In genomic region chr6:4664117-4664626, GRCh38 we compare ENCODE assay signal across 13 cellular contexts.
DNase-seq lines count a peak whose midpoint lies in the region; ATAC-seq and TF ChIP-seq lines count a peak whose summit lies in the region.
"Had no signal": no experiment of that assay in that cellular context is flagged by ENCODE, and none has a peak within 500 bp of the region (broad histone marks: within the 10 kb centered on the region; RNA-seq: fewer than 3 reads in every experiment).

No MANE protein-coding gene starts in this region.

- no peak overlapping the region for H3K27ac Mint-ChIP-seq in activated CD4-positive, alpha-beta memory T cell treated with anti-CD3 and anti-CD28 coated beads, Interleukin-2, amount 10 ng/mL, durations not matched to agents 7 days and 5 days
- no peak overlapping the region for H3K27ac Mint-ChIP-seq in activated naive CD4-positive, alpha-beta T cell treated with anti-CD3 and anti-CD28 coated beads for 36 hours
- H3K27ac Mint-ChIP-seq: T-helper 17 cell had no signal

- H3K9ac ChIP-seq in adipocyte (ENCODE audit: low read length): no peak overlapping the region
- H3K9ac ChIP-seq: BLaER1 treated with 17β-estradiol and CSF1 and Interleukin-3, amounts not matched to agents 10 nM and 100 nM had no signal

- H3K27me3 ChIP-seq in adipocyte (replicated peaks; ENCODE audit: control insufficient read depth, insufficient read depth, low read length) (no peaks in the 10 kb centered on the region), ovary (no peaks in the 10 kb centered on the region)
- H3K27me3 ChIP-seq: BLaER1 treated with 17β-estradiol and CSF1 and Interleukin-3, amounts not matched to agents 10 nM and 100 nM had no signal

- DNase-seq in AG08396 (ENCODE audit: low spot score) (peak; percentile 80), adipocyte (ENCODE audit: low read depth) (peak; percentile 19), head of caudate nucleus (peak in 35 of 42 donors; percentile 9 to 78 (median 43)), ovary (peak; percentile 33 to 76 (median 52))
- DNase-seq in activated CD4-positive, CD25-positive, alpha-beta regulatory T cell (lab: John Stamatoyannopoulos, UW): no peak
- no peak for DNase-seq in activated CD4-positive, alpha-beta memory T cell treated with anti-CD3 and anti-CD28 coated beads, Interleukin-2, amount 10 ng/mL, durations not matched to agents 7 days and 5 days
- no peak for DNase-seq in activated naive CD4-positive, alpha-beta T cell treated with anti-CD3 and anti-CD28 coated beads for 36 hours
- DNase-seq: activated CD8-positive, alpha-beta memory T cell treated with anti-CD3 and anti-CD28 coated beads, Interleukin-2, amount 50 U/mL, for 4 hours; dermis blood vessel endothelial cell; T-helper 17 cell had no signal

- no peak overlapping the region for H3K4me3 Mint-ChIP-seq in activated CD4-positive, alpha-beta memory T cell treated with anti-CD3 and anti-CD28 coated beads, Interleukin-2, amount 10 ng/mL, durations not matched to agents 7 days and 5 days
- H3K4me3 Mint-ChIP-seq in activated naive CD4-positive, alpha-beta T cell treated with anti-CD3 and anti-CD28 coated beads for 36 hours: no peak overlapping the region
- H3K4me3 Mint-ChIP-seq: T-helper 17 cell had no signal

- no peak for ATAC-seq in HG03196 (IDR thresholded peaks at IDR 0.05; ENCODE audit: unreplicated experiment)
- ATAC-seq: GM12878, T-helper 17 cell had no signal

- no peak overlapping the region for H3K4me3 ChIP-seq in adipocyte (ENCODE audit: low read length)
- H3K4me3 ChIP-seq in ovary: no peak overlapping the region
- H3K4me3 ChIP-seq: BLaER1 treated with 17β-estradiol and CSF1 and Interleukin-3, amounts not matched to agents 10 nM and 100 nM; GM12878 had no signal

- H3K4me1 ChIP-seq in adipocyte (ENCODE audit: control insufficient read depth, insufficient read depth, low read length): peaks cover 16% of the 10 kb centered on the region
- H3K4me1 ChIP-seq in ovary (ENCODE audit: insufficient read depth): no peaks in the 10 kb centered on the region

- H3K9me3 Mint-ChIP-seq in activated CD4-positive, alpha-beta memory T cell treated with anti-CD3 and anti-CD28 coated beads, Interleukin-2, amount 10 ng/mL, durations not matched to agents 7 days and 5 days: no peaks in the 10 kb centered on the region
- no peaks in the 10 kb centered on the region for H3K9me3 Mint-ChIP-seq in activated naive CD4-positive, alpha-beta T cell treated with anti-CD3 and anti-CD28 coated beads for 36 hours

- TF ChIP-seq POLR2A in ovary (IDR thresholded peaks at IDR 0.05): no peak

- 28 to 45% (median 42%) methylated on average over 7 of the region's 7 CpGs for WGBS in ovary, 3 donors

- CTCF ChIA-PET in activated CD4-positive, alpha-beta memory T cell treated with anti-CD3 and anti-CD28 coated beads, Interleukin-2, amount 10 ng/mL, durations not matched to agents 7 days and 5 days (lab: Charles Lee): no interaction called here
- CTCF ChIA-PET in activated naive CD4-positive, alpha-beta T cell treated with anti-CD3 and anti-CD28 coated beads for 36 hours (lab: Charles Lee): no interaction called here

- no peak for TF ChIP-seq CTCF in ovary (IDR thresholded peaks at IDR 0.05)

- no peak for TF ChIP-seq EP300 in ovary (IDR thresholded peaks at IDR 0.05)

- H3K9me3 ChIP-seq in adipocyte (ENCODE audit: control insufficient read depth, low read length) (no peaks in the 10 kb centered on the region), ovary (no peaks in the 10 kb centered on the region)
- H3K9me3 ChIP-seq: BLaER1 treated with 17β-estradiol and CSF1 and Interleukin-3, amounts not matched to agents 10 nM and 100 nM had no signal

- H3K27me3 Mint-ChIP-seq in activated CD4-positive, alpha-beta memory T cell treated with anti-CD3 and anti-CD28 coated beads, Interleukin-2, amount 10 ng/mL, durations not matched to agents 7 days and 5 days: peaks cover 2% of the 10 kb centered on the region
- H3K27me3 Mint-ChIP-seq in activated naive CD4-positive, alpha-beta T cell treated with anti-CD3 and anti-CD28 coated beads for 36 hours (ENCODE audit: low read depth): no peaks in the 10 kb centered on the region

- intact Hi-C loops in head of caudate nucleus (cut with DNase I) (no loop called here), ovary (cut with DNase I) (no loop called here)
- intact Hi-C loops in activated naive CD4-positive, alpha-beta T cell treated with anti-CD3 and anti-CD28 coated beads for 36 hours (cut with micrococcal nuclease): no loop called here

- H3K36me3 ChIP-seq in adipocyte (ENCODE audit: control insufficient read depth, insufficient read depth, low read length, severe bottlenecking) (no peaks in the 10 kb centered on the region), ovary (no peaks in the 10 kb centered on the region)
- H3K36me3 ChIP-seq: BLaER1 treated with 17β-estradiol and CSF1 and Interleukin-3, amounts not matched to agents 10 nM and 100 nM had no signal

- no peaks in the 10 kb centered on the region for H3K36me3 Mint-ChIP-seq in activated CD4-positive, alpha-beta memory T cell treated with anti-CD3 and anti-CD28 coated beads, Interleukin-2, amount 10 ng/mL, durations not matched to agents 7 days and 5 days (ENCODE audit: low read depth)
- H3K36me3 Mint-ChIP-seq in activated naive CD4-positive, alpha-beta T cell treated with anti-CD3 and anti-CD28 coated beads for 36 hours (ENCODE audit: low read depth): no peaks in the 10 kb centered on the region

- POLR2A ChIA-PET in activated CD4-positive, alpha-beta memory T cell treated with anti-CD3 and anti-CD28 coated beads, Interleukin-2, amount 10 ng/mL, durations not matched to agents 7 days and 5 days (lab: Charles Lee): no interaction called here

- no peaks in the 10 kb centered on the region for H3K4me1 Mint-ChIP-seq in activated CD4-positive, alpha-beta memory T cell treated with anti-CD3 and anti-CD28 coated beads, Interleukin-2, amount 10 ng/mL, durations not matched to agents 7 days and 5 days
- no peaks in the 10 kb centered on the region for H3K4me1 Mint-ChIP-seq in activated naive CD4-positive, alpha-beta T cell treated with anti-CD3 and anti-CD28 coated beads for 36 hours (ENCODE audit: low read depth)
- H3K4me1 Mint-ChIP-seq: T-helper 17 cell had no signal

- H3K27ac ChIP-seq in ovary: no peak overlapping the region
- H3K27ac ChIP-seq: BLaER1 treated with 17β-estradiol and CSF1 and Interleukin-3, amounts not matched to agents 10 nM and 100 nM had no signal

Comparison
In these comparisons a context has a peak if more than half of its experiments do, and no peak if none do; other contexts are left out.
1. DNase-seq: peak in AG08396 (single experiment), adipocyte (single experiment), head of caudate nucleus (35 of 42) and ovary (5 of 5); none in activated CD4-positive, CD25-positive, alpha-beta regulatory T cell (0 of 4), activated CD4-positive, alpha-beta memory T cell treated with anti-CD3 and anti-CD28 coated beads, Interleukin-2, amount 10 ng/mL, durations not matched to agents 7 days and 5 days (single experiment) and activated naive CD4-positive, alpha-beta T cell treated with anti-CD3 and anti-CD28 coated beads for 36 hours (single experiment).